In genomic region chr2:45102141-45102540, GRCh38 we compare ENCODE assay signal across 18 cellular contexts.
DNase-seq lines count a peak whose midpoint lies in the region; ATAC-seq lines count a peak whose summit lies in the region.
"Had no signal": no experiment of that assay in that cellular context is flagged by ENCODE, and none has a peak within 500 bp of the region (broad histone marks: within the 10 kb centered on the region; RNA-seq: fewer than 3 reads in every experiment).

No MANE protein-coding gene starts in this region.

- no peak overlapping the region for H3K9ac ChIP-seq in SK-N-MC (ENCODE audit: insufficient read length)
- H3K9ac ChIP-seq: GM23248 had no signal

- no peaks in the 10 kb centered on the region for H3K36me3 ChIP-seq in SK-N-MC (ENCODE audit: insufficient read depth, low read length)
- H3K36me3 ChIP-seq: BE2C, HAP-1 had no signal

- H3K4me3 ChIP-seq in SK-N-MC, result peak overlapping the region; percentile 39
- H3K4me3 ChIP-seq: GM23248, HAP-1 had no signal

- ATAC-seq in GM21737 (IDR thresholded peaks at IDR 0.05; ENCODE audit: unreplicated experiment) (no peak), HG02588 (IDR thresholded peaks at IDR 0.05; ENCODE audit: unreplicated experiment) (no peak), HG02884 (IDR thresholded peaks at IDR 0.05; ENCODE audit: unreplicated experiment) (no peak)
- ATAC-seq: HepG2 had no signal

- H3K9me3 ChIP-seq in SK-N-MC (ENCODE audit: low read depth, low read length), result no peaks in the 10 kb centered on the region
- H3K9me3 ChIP-seq: BE2C, Caco-2, HAP-1 had no signal

- peak overlapping the region; percentile 75 for H3K27ac ChIP-seq in SK-N-MC
- H3K27ac ChIP-seq: C4-2B, GM23248 had no signal

- DNase-seq in M059J (ENCODE audit: low read depth), result peak; percentile 33
- no peak for DNase-seq in SK-N-MC (ENCODE audit: low read depth, low spot score)
- DNase-seq in dedifferentiated amniotic fluid mesenchymal stem cell (ENCODE audit: extremely low spot score), result peak; percentile 22
- DNase-seq in renal cortical epithelial cell (ENCODE audit: low read depth), result peak; percentile 11
- DNase-seq in NCI-H1105 treated with DMSO at 0.1 percent for 48 hours (lab: John Stamatoyannopoulos, UW), result no peak
- DNase-seq: ACHN; BE2C; Caco-2; CD4-positive, alpha-beta T cell; GF-D8; GM23248; KBM-7 had no signal

Comparison
In these comparisons a context has a peak if more than half of its experiments do, and no peak if none do; other contexts are left out.
1. DNase-seq: peak in M059J (single experiment), dedifferentiated amniotic fluid mesenchymal stem cell (single experiment) and renal cortical epithelial cell (single experiment); none in SK-N-MC (single experiment) and NCI-H1105 treated with DMSO at 0.1 percent for 48 hours (single experiment).